8 cellular contexts compared by ENCODE assay signal in genomic region chr21:13986996-13987958, GRCh38.
DNase-seq lines count a peak whose midpoint lies in the region; ATAC-seq and TF ChIP-seq lines count a peak whose summit lies in the region.
"Not testable (repeated sequence)": the region's sequence is repeated elsewhere in the genome, so short reads cannot be mapped to it uniquely, and the experiment has no call there.

No MANE protein-coding gene starts in this region.

- not testable (repeated sequence) for H3K4me1 Mint-ChIP-seq in activated T-helper 17 cell treated with anti-CD3 and anti-CD28 coated beads, Interleukin-2, amount 50 U/mL, for 72 hours; natural killer cell treated with Interleukin-12 subunit alpha and Interleukin-12 subunit beta and Interleukin-15 and Interleukin-18, amount 100 ng/mL, for 72 hours (ENCODE audit: low read depth in 2 of 2); stimulated activated memory B cell treated with anti-CD40 and anti-IgM and Interleukin-4, amounts not matched to agents 10 μg/mL and 1 μg/mL and 100 μg/mL, for 72 hours

- H3K27ac ChIP-seq in colonic mucosa; heart right ventricle; left lung; aorta (ENCODE audit: low read depth in 1 of 2, low read length in 2 of 2): not testable (repeated sequence)

- peak; percentile 11 for DNase-seq in LNCaP clone FGC (ENCODE audit: low read depth)
- DNase-seq in colonic mucosa = peak; percentile 69
- not testable (repeated sequence) for DNase-seq in heart right ventricle; left lung; natural killer cell treated with Interleukin-12 subunit alpha and Interleukin-12 subunit beta and Interleukin-15 and Interleukin-18, amount 100 ng/mL, for 72 hours (ENCODE audit: low spot score)
- DNase-seq in aorta = peak in 1 of 2 donors; percentile 63

- not testable (repeated sequence) for H3K36me3 Mint-ChIP-seq in activated T-helper 17 cell treated with anti-CD3 and anti-CD28 coated beads, Interleukin-2, amount 50 U/mL, for 72 hours (ENCODE audit: low read depth); natural killer cell treated with Interleukin-12 subunit alpha and Interleukin-12 subunit beta and Interleukin-15 and Interleukin-18, amount 100 ng/mL, for 72 hours; stimulated activated memory B cell treated with anti-CD40 and anti-IgM and Interleukin-4, amounts not matched to agents 10 μg/mL and 1 μg/mL and 100 μg/mL, for 72 hours

- not testable (repeated sequence) for H3K27me3 Mint-ChIP-seq in activated T-helper 17 cell treated with anti-CD3 and anti-CD28 coated beads, Interleukin-2, amount 50 U/mL, for 72 hours; stimulated activated memory B cell treated with anti-CD40 and anti-IgM and Interleukin-4, amounts not matched to agents 10 μg/mL and 1 μg/mL and 100 μg/mL, for 72 hours
- H3K27me3 Mint-ChIP-seq in natural killer cell treated with Interleukin-12 subunit alpha and Interleukin-12 subunit beta and Interleukin-15 and Interleukin-18, amount 100 ng/mL, for 72 hours = peaks cover 0 to 14% of the 10 kb centered on the region in 2 donors

- TF ChIP-seq CTCF in LNCaP clone FGC (IDR thresholded peaks at IDR 0.05; ENCODE audit: control insufficient read depth, extremely low read depth, insufficient read depth); colonic mucosa (IDR thresholded peaks at IDR 0.05); heart right ventricle (IDR thresholded peaks at IDR 0.05); left lung (IDR thresholded peaks at IDR 0.05): not testable (repeated sequence)

- H3K36me3 ChIP-seq in colonic mucosa; heart right ventricle; left lung; aorta (ENCODE audit: control insufficient read depth in 1 of 2, insufficient read depth in 2 of 2, low read length in 1 of 2): not testable (repeated sequence)

- intact Hi-C loops in colonic mucosa (cut with DNase I); heart right ventricle (cut with DNase I); left lung (cut with DNase I); aorta (cut with DNase I): not testable (repeated sequence)

- H3K4me1 ChIP-seq in colonic mucosa; heart right ventricle; left lung; aorta (ENCODE audit: control insufficient read depth in 1 of 2, insufficient read depth in 2 of 2, low read length in 2 of 2): not testable (repeated sequence)

- not testable (repeated sequence) for H3K9ac ChIP-seq in colonic mucosa (ENCODE audit: low read depth in 2 of 2, low read length in 2 of 2)

- H3K4me3 Mint-ChIP-seq in activated T-helper 17 cell treated with anti-CD3 and anti-CD28 coated beads, Interleukin-2, amount 50 U/mL, for 72 hours; natural killer cell treated with Interleukin-12 subunit alpha and Interleukin-12 subunit beta and Interleukin-15 and Interleukin-18, amount 100 ng/mL, for 72 hours; stimulated activated memory B cell treated with anti-CD40 and anti-IgM and Interleukin-4, amounts not matched to agents 10 μg/mL and 1 μg/mL and 100 μg/mL, for 72 hours: not testable (repeated sequence)

- H3K4me3 ChIP-seq in LNCaP clone FGC (ENCODE audit: low read depth, low read length); colonic mucosa; heart right ventricle; left lung; aorta (ENCODE audit: low read length in 2 of 2): not testable (repeated sequence)

- H3K27me3 ChIP-seq in colonic mucosa; heart right ventricle; left lung; aorta (ENCODE audit: control insufficient read depth in 1 of 2, insufficient read depth in 2 of 2, low read length in 1 of 2): not testable (repeated sequence)

- 73 to 78% methylated on average over 7 to 8 of the region's 9 CpGs for WGBS in heart right ventricle, 2 donors
- 70 to 77% methylated on average over 6 to 8 of the region's 9 CpGs for WGBS in aorta, 2 donors

- ATAC-seq in activated T-helper 17 cell treated with anti-CD3 and anti-CD28 coated beads, Interleukin-2, amount 50 U/mL, for 72 hours (replicated peaks) = peak; percentile 24
- ATAC-seq in heart right ventricle = peak in 7 of 8 donors; percentile 17 to 61 (median 33)
- peak; percentile 47 for ATAC-seq in left lung
- ATAC-seq in natural killer cell treated with Interleukin-12 subunit alpha and Interleukin-12 subunit beta and Interleukin-15 and Interleukin-18, amount 100 ng/mL, for 72 hours = peak; percentile 51 to 59
- ATAC-seq in stimulated activated memory B cell treated with anti-CD40 and anti-IgM and Interleukin-4, amounts not matched to agents 10 μg/mL and 1 μg/mL and 100 μg/mL, for 72 hours = peak; percentile 51
- ATAC-seq in aorta (ENCODE audit: low FRiP score) = peak; percentile 70

- not testable (repeated sequence) for H3K9me3 ChIP-seq in colonic mucosa; heart right ventricle; left lung; aorta (ENCODE audit: control insufficient read depth, low read length)

- H3K9me3 Mint-ChIP-seq in activated T-helper 17 cell treated with anti-CD3 and anti-CD28 coated beads, Interleukin-2, amount 50 U/mL, for 72 hours; natural killer cell treated with Interleukin-12 subunit alpha and Interleukin-12 subunit beta and Interleukin-15 and Interleukin-18, amount 100 ng/mL, for 72 hours; stimulated activated memory B cell treated with anti-CD40 and anti-IgM and Interleukin-4, amounts not matched to agents 10 μg/mL and 1 μg/mL and 100 μg/mL, for 72 hours: not testable (repeated sequence)

- not testable (repeated sequence) for H3K27ac Mint-ChIP-seq in activated T-helper 17 cell treated with anti-CD3 and anti-CD28 coated beads, Interleukin-2, amount 50 U/mL, for 72 hours; natural killer cell treated with Interleukin-12 subunit alpha and Interleukin-12 subunit beta and Interleukin-15 and Interleukin-18, amount 100 ng/mL, for 72 hours; stimulated activated memory B cell treated with anti-CD40 and anti-IgM and Interleukin-4, amounts not matched to agents 10 μg/mL and 1 μg/mL and 100 μg/mL, for 72 hours
